Comparison of ENCODE assay signal across 11 cellular contexts in the genomic region with DNA sequence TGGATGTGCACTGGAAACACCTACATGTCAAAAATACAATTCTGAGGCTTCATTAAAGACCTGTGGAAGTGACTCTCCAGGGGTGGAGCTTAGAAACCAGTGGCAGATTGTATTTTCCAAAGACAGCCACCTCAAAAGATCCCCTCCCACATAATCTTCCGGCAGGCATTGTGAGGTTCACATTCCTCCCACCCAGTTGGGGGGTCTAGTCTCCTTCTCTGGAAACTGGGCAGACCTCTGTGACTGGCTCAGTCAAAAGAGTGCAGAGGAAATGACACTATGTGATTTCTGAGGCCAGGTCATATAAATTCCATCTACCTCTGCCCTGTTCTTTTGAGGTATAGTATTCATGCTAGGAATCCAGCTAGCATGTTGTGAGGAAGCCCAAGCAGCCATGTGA.
"Had no signal": no experiment of that assay in that cellular context is flagged by ENCODE, and none has a peak within 500 bp of the region (broad histone marks: within the 10 kb centered on the region; RNA-seq: fewer than 3 reads in every experiment).

No MANE protein-coding gene starts in this region.

- H3K36me3 ChIP-seq: lower lobe of right lung, neutrophil, thyroid gland had no signal

- H3K4me3 ChIP-seq: lower lobe of right lung, thyroid gland had no signal

- H3K27ac ChIP-seq: lower lobe of right lung, neutrophil, thyroid gland had no signal

- H3K36me3 Mint-ChIP-seq: mesothelial cell of epicardium had no signal

- H3K4me3 Mint-ChIP-seq: activated CD4-positive, alpha-beta T cell treated with anti-CD3 and anti-CD28 coated beads, Interleukin-2, amount 10 ng/mL, durations not matched to agents 7 days and 5 days; mesothelial cell of epicardium had no signal

- DNase-seq: activated CD4-positive, alpha-beta T cell treated with anti-CD3 and anti-CD28 coated beads, Interleukin-2, amount 10 ng/mL, durations not matched to agents 7 days and 5 days; activated CD4-positive, CD25-positive, alpha-beta regulatory T cell; activated naive CD4-positive, alpha-beta T cell treated with Interleukin-2 at 50 U/mL for 16 hours; left colon; lower lobe of right lung; small intestine; SW 1271; thyroid gland had no signal

- H3K9me3 ChIP-seq: lower lobe of right lung, neutrophil, thyroid gland had no signal

- H3K27ac Mint-ChIP-seq: activated CD4-positive, alpha-beta T cell treated with anti-CD3 and anti-CD28 coated beads, Interleukin-2, amount 10 ng/mL, durations not matched to agents 7 days and 5 days; mesothelial cell of epicardium had no signal

- ATAC-seq: esophagus mucosa, left colon, lower lobe of right lung had no signal

- H3K27me3 ChIP-seq: thyroid gland had no signal
